Comparison of ENCODE assay signal across 1 cellular context in genomic region chr11:12429155-12429554, GRCh38.
TF ChIP-seq lines count a peak whose summit lies in the region.

No MANE protein-coding gene starts in this region.

TF ChIP-seq in HepG2, 621 proteins besides CTCF, POLR2A, EP300 and RAD21 (continued from another document):
- TF ChIP-seq HNF1A (IDR thresholded peaks at IDR 0.05; ENCODE audit: low read depth) (peak; percentile 60), HNF1A (CRISPR knock-in tag; IDR thresholded peaks at IDR 0.05; ENCODE audit: borderline replicate concordance) (peak; percentile 47; the same call in 1 of the 2 replicates)
